In genomic region chr5:5598547-5599113, GRCh38 we compare ENCODE assay signal across 19 cellular contexts.
DNase-seq lines count a peak whose midpoint lies in the region; ATAC-seq, FAIRE-seq and TF ChIP-seq lines count a peak whose summit lies in the region.
"Had no signal": no experiment of that assay in that cellular context is flagged by ENCODE, and none has a peak within 500 bp of the region (broad histone marks: within the 10 kb centered on the region; RNA-seq: fewer than 3 reads in every experiment).

No MANE protein-coding gene starts in this region.

- no peaks in the 10 kb centered on the region for H3K9me3 Mint-ChIP-seq in CD8-positive, alpha-beta T cell
- no peaks in the 10 kb centered on the region for H3K9me3 Mint-ChIP-seq in activated CD4-positive, alpha-beta memory T cell treated with anti-CD3 and anti-CD28 coated beads for 36 hours
- H3K9me3 Mint-ChIP-seq: activated CD4-positive, alpha-beta T cell treated with anti-CD3 and anti-CD28 coated beads, Interleukin-2, amount 10 ng/mL, durations not matched to agents 7 days and 5 days had no signal

- no peaks in the 10 kb centered on the region for H3K4me1 ChIP-seq in CD8-positive, alpha-beta T cell (ENCODE audit: insufficient read depth, low read length)
- no peaks in the 10 kb centered on the region for H3K4me1 ChIP-seq in left ventricle myocardium inferior
- no peaks in the 10 kb centered on the region for H3K4me1 ChIP-seq in right atrium auricular region
- H3K4me1 ChIP-seq: prostate gland had no signal

- no peaks in the 10 kb centered on the region for H3K27me3 ChIP-seq in bronchial epithelial cell (ENCODE audit: control insufficient read depth, insufficient read depth, low read length)
- H3K27me3 ChIP-seq in CD8-positive, alpha-beta T cell (ENCODE audit: insufficient read depth, low read length), result no peaks in the 10 kb centered on the region
- H3K27me3 ChIP-seq in left ventricle myocardium inferior (ENCODE audit: low read depth), result no peaks in the 10 kb centered on the region
- no peaks in the 10 kb centered on the region for H3K27me3 ChIP-seq in right atrium auricular region
- H3K27me3 ChIP-seq: hepatocyte had no signal

- H3K36me3 ChIP-seq in bronchial epithelial cell (ENCODE audit: control insufficient read depth, insufficient read depth, low read length) (no peaks in the 10 kb centered on the region), left ventricle myocardium inferior (no peaks in the 10 kb centered on the region), right atrium auricular region (no peaks in the 10 kb centered on the region)
- no peaks in the 10 kb centered on the region for H3K36me3 ChIP-seq in CD8-positive, alpha-beta T cell (ENCODE audit: insufficient read depth, low read length)
- H3K36me3 ChIP-seq: prostate gland had no signal

- H3K27ac ChIP-seq in CD8-positive, alpha-beta T cell (ENCODE audit: low read depth, low read length), result no peak overlapping the region
- H3K27ac ChIP-seq in left ventricle myocardium inferior (replicated peaks) (no peak overlapping the region), right atrium auricular region (no peak overlapping the region)
- H3K27ac ChIP-seq: hepatocyte, prostate gland, SK-N-MC had no signal

- H3K27me3 Mint-ChIP-seq in CD8-positive, alpha-beta T cell (ENCODE audit: low read depth), result peaks cover 7% of the 10 kb centered on the region
- H3K27me3 Mint-ChIP-seq in activated CD4-positive, alpha-beta memory T cell treated with anti-CD3 and anti-CD28 coated beads for 36 hours, result peaks cover 8% of the 10 kb centered on the region
- H3K27me3 Mint-ChIP-seq: activated CD4-positive, alpha-beta T cell treated with anti-CD3 and anti-CD28 coated beads, Interleukin-2, amount 10 ng/mL, durations not matched to agents 7 days and 5 days had no signal

- no peak overlapping the region for H3K4me3 Mint-ChIP-seq in CD8-positive, alpha-beta T cell
- H3K4me3 Mint-ChIP-seq in activated CD4-positive, alpha-beta memory T cell treated with anti-CD3 and anti-CD28 coated beads for 36 hours, result no peak overlapping the region
- H3K4me3 Mint-ChIP-seq: activated CD4-positive, alpha-beta T cell treated with anti-CD3 and anti-CD28 coated beads, Interleukin-2, amount 10 ng/mL, durations not matched to agents 7 days and 5 days had no signal

- no peak for TF ChIP-seq CTCF in bronchial epithelial cell (IDR thresholded peaks at IDR 0.05; ENCODE audit: insufficient read depth, low read length, severe bottlenecking)
- no peak for TF ChIP-seq CTCF in CD8-positive, alpha-beta T cell (IDR thresholded peaks at IDR 0.05)
- no peak for TF ChIP-seq CTCF in left ventricle myocardium inferior (IDR thresholded peaks at IDR 0.05; ENCODE audit: borderline replicate concordance)
- no peak for TF ChIP-seq CTCF in right atrium auricular region (IDR thresholded peaks at IDR 0.05)

- H3K4me1 Mint-ChIP-seq in CD8-positive, alpha-beta T cell (ENCODE audit: low read depth), result no peaks in the 10 kb centered on the region
- no peaks in the 10 kb centered on the region for H3K4me1 Mint-ChIP-seq in activated CD4-positive, alpha-beta memory T cell treated with anti-CD3 and anti-CD28 coated beads for 36 hours (ENCODE audit: low read depth)
- H3K4me1 Mint-ChIP-seq: activated CD4-positive, alpha-beta T cell treated with anti-CD3 and anti-CD28 coated beads, Interleukin-2, amount 10 ng/mL, durations not matched to agents 7 days and 5 days had no signal

- ATAC-seq in CD8-positive, alpha-beta T cell, result no peak
- ATAC-seq: Panc1 had no signal

- intact Hi-C loops in CD8-positive, alpha-beta T cell (cut with DNase I, micrococcal nuclease), result no loop called here
- intact Hi-C loops in left ventricle myocardium inferior (cut with micrococcal nuclease), result no loop called here
- intact Hi-C loops in activated CD4-positive, alpha-beta memory T cell treated with anti-CD3 and anti-CD28 coated beads for 36 hours (cut with micrococcal nuclease), result no loop called here

- CTCF ChIA-PET in CD8-positive, alpha-beta T cell (lab: Charles Lee), result no interaction called here
- CTCF ChIA-PET in activated CD4-positive, alpha-beta memory T cell treated with anti-CD3 and anti-CD28 coated beads for 36 hours (lab: Charles Lee), result no interaction called here

- peak; percentile 2 for DNase-seq in stimulated activated CD4-positive, alpha-beta T cell treated with anti-CD3 and anti-CD28 coated beads, Interleukin-1b, Interleukin-23, amount 100 ng/mL, for 48 hours
- no peak for DNase-seq in stimulated activated CD4-positive, alpha-beta T cell treated with anti-CD3 and anti-CD28 coated beads, Interleukin-12 subunit alpha, Interleukin-12 subunit beta, amount 100 ng/mL, for 4 hours
- DNase-seq in NCI-H69 (lab: John Stamatoyannopoulos, UW) (peak; percentile 82), bronchial epithelial cell (ENCODE audit: low read depth) (peak; percentile 77), left ventricle myocardium inferior (no peak), right atrium auricular region (ENCODE audit: low spot score) (no peak)
- no peak for DNase-seq in CD8-positive, alpha-beta T cell
- no peak for DNase-seq in activated CD4-positive, alpha-beta memory T cell treated with anti-CD3 and anti-CD28 coated beads for 36 hours
- DNase-seq: activated CD4-positive, alpha-beta T cell treated with anti-CD3 and anti-CD28 coated beads, Interleukin-2, amount 10 ng/mL, durations not matched to agents 7 days and 5 days; activated CD8-positive, alpha-beta memory T cell treated with anti-CD3 and anti-CD28 coated beads, Interleukin-2, amount 50 U/mL, for 48 hours; activated effector memory CD4-positive, alpha-beta T cell treated with anti-CD3 and anti-CD28 coated beads, Interleukin-2, amount 50 U/mL, for 16 hours; erythroblast; foreskin melanocyte; T-helper 2 cell had no signal

- H3K4me3 ChIP-seq in bronchial epithelial cell (ENCODE audit: low read depth, low read length), result no peak overlapping the region
- no peak overlapping the region for H3K4me3 ChIP-seq in CD8-positive, alpha-beta T cell (ENCODE audit: low read depth, low read length)
- H3K4me3 ChIP-seq in left ventricle myocardium inferior, result no peak overlapping the region
- no peak overlapping the region for H3K4me3 ChIP-seq in right atrium auricular region
- H3K4me3 ChIP-seq: hepatocyte, prostate gland, SK-N-MC had no signal

- no peak overlapping the region for H3K27ac Mint-ChIP-seq in CD8-positive, alpha-beta T cell
- H3K27ac Mint-ChIP-seq in activated CD4-positive, alpha-beta memory T cell treated with anti-CD3 and anti-CD28 coated beads for 36 hours, result no peak overlapping the region
- H3K27ac Mint-ChIP-seq: activated CD4-positive, alpha-beta T cell treated with anti-CD3 and anti-CD28 coated beads, Interleukin-2, amount 10 ng/mL, durations not matched to agents 7 days and 5 days had no signal

- H3K36me3 Mint-ChIP-seq in CD8-positive, alpha-beta T cell, result no peaks in the 10 kb centered on the region
- no peaks in the 10 kb centered on the region for H3K36me3 Mint-ChIP-seq in activated CD4-positive, alpha-beta memory T cell treated with anti-CD3 and anti-CD28 coated beads for 36 hours

- POLR2A ChIA-PET in CD8-positive, alpha-beta T cell (lab: Charles Lee), result no interaction called here
- POLR2A ChIA-PET in activated CD4-positive, alpha-beta memory T cell treated with anti-CD3 and anti-CD28 coated beads for 36 hours (lab: Charles Lee), result no interaction called here

- H3K9me3 ChIP-seq in CD8-positive, alpha-beta T cell (ENCODE audit: low read length), result no peaks in the 10 kb centered on the region
- no peaks in the 10 kb centered on the region for H3K9me3 ChIP-seq in left ventricle myocardium inferior (replicated peaks)
- H3K9me3 ChIP-seq in right atrium auricular region, result no peaks in the 10 kb centered on the region
- H3K9me3 ChIP-seq: prostate gland had no signal

- no peak for FAIRE-seq in bronchial epithelial cell (lab: Jason Lieb, UNC)
- FAIRE-seq: GM12892 had no signal

Comparison
In these comparisons a context has a peak if more than half of its experiments do, and no peak if none do; other contexts are left out.
1. DNase-seq: peak in stimulated activated CD4-positive, alpha-beta T cell treated with anti-CD3 and anti-CD28 coated beads, Interleukin-1b, Interleukin-23, amount 100 ng/mL, for 48 hours (single experiment), NCI-H69 (single experiment) and bronchial epithelial cell (single experiment); none in stimulated activated CD4-positive, alpha-beta T cell treated with anti-CD3 and anti-CD28 coated beads, Interleukin-12 subunit alpha, Interleukin-12 subunit beta, amount 100 ng/mL, for 4 hours (single experiment), CD8-positive, alpha-beta T cell (0 of 7), left ventricle myocardium inferior (single experiment), activated CD4-positive, alpha-beta memory T cell treated with anti-CD3 and anti-CD28 coated beads for 36 hours (single experiment) and right atrium auricular region (single experiment).